ENCODE assay signal across 8 cellular contexts in the genomic region with DNA sequence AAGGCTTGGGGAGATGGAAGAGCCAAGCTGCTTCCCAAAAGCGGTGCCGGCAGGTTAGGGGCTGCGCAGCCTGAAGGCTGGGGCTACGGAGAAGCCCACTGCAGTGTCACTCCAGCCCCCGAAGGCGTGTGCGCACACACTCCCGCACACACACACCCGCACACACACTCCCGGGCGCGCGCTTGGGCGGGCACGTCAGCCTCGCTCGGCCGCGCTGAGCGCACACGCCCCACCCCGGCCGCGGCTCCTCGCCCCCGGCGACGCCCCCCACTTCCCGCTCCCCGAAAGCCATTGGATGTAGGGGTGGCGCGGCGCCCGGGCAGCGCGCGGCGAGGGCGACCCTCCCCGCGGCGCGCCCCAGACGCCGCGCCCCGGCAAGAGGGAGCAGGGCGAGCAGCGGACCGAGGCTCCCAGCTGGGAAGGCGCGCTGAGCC. TPM values are rescaled to one million over a fixed set of nuclear protein-coding genes. Genes with fewer than 3 reads are reported as not detected.
DNase-seq lines count a peak whose midpoint lies in the region; ATAC-seq, FAIRE-seq and TF ChIP-seq lines count a peak whose summit lies in the region.

A gene with protein sequence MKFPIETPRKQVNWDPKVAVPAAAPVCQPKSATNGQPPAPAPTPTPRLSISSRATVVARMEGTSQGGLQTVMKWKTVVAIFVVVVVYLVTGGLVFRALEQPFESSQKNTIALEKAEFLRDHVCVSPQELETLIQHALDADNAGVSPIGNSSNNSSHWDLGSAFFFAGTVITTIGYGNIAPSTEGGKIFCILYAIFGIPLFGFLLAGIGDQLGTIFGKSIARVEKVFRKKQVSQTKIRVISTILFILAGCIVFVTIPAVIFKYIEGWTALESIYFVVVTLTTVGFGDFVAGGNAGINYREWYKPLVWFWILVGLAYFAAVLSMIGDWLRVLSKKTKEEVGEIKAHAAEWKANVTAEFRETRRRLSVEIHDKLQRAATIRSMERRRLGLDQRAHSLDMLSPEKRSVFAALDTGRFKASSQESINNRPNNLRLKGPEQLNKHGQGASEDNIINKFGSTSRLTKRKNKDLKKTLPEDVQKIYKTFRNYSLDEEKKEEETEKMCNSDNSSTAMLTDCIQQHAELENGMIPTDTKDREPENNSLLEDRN (minus strand): TSS at position 184 of the 434 bp plus-strand sequence. CDS start 471 bp downstream, outside the sequence.

- 0 out of 2 replicates have a peak, but pooled peaks cover under 1% of the 10 kb centered on the region for H3K9me3 ChIP-seq in iPS-20b (ENCODE audit: insufficient read depth, low read depth, low read length)
- no peaks in the 10 kb centered on the region for H3K9me3 ChIP-seq in mucosa of descending colon

- H3K36me3 ChIP-seq in iPS-20b (ENCODE audit: insufficient read depth, low read depth, low read length) = no peaks in the 10 kb centered on the region
- no peaks in the 10 kb centered on the region for H3K36me3 ChIP-seq in mucosa of descending colon (ENCODE audit: low read depth)

- H3K36me3 Mint-ChIP-seq in activated CD4-positive, alpha-beta T cell treated with anti-CD3 and anti-CD28 coated beads, Interleukin-2, amount 10 ng/mL, durations not matched to agents 24 days and 14 days (ENCODE audit: low read depth) = no peaks in the 10 kb centered on the region
- no peaks in the 10 kb centered on the region for H3K36me3 Mint-ChIP-seq in activated T-helper 17 cell treated with anti-CD3 and anti-CD28 coated beads, Interleukin-2, amount 50 U/mL, for 72 hours (ENCODE audit: low read depth)

- no peak within 1 kb of the TSS for H3K27ac Mint-ChIP-seq in activated CD4-positive, alpha-beta T cell treated with anti-CD3 and anti-CD28 coated beads, Interleukin-2, amount 10 ng/mL, durations not matched to agents 24 days and 14 days
- no peak within 1 kb of the TSS for H3K27ac Mint-ChIP-seq in activated T-helper 17 cell treated with anti-CD3 and anti-CD28 coated beads, Interleukin-2, amount 50 U/mL, for 72 hours

- FAIRE-seq in urothelium cell line (lab: Jason Lieb, UNC) = peak; percentile 42

- peaks cover 46% of the 10 kb centered on the region for H3K27me3 Mint-ChIP-seq in activated CD4-positive, alpha-beta T cell treated with anti-CD3 and anti-CD28 coated beads, Interleukin-2, amount 10 ng/mL, durations not matched to agents 24 days and 14 days
- H3K27me3 Mint-ChIP-seq in activated T-helper 17 cell treated with anti-CD3 and anti-CD28 coated beads, Interleukin-2, amount 50 U/mL, for 72 hours = peaks cover 36% of the 10 kb centered on the region

- peak within 1 kb of the TSS; percentile 63 for H3K4me3 Mint-ChIP-seq in activated CD4-positive, alpha-beta T cell treated with anti-CD3 and anti-CD28 coated beads, Interleukin-2, amount 10 ng/mL, durations not matched to agents 24 days and 14 days
- no peak within 1 kb of the TSS for H3K4me3 Mint-ChIP-seq in activated T-helper 17 cell treated with anti-CD3 and anti-CD28 coated beads, Interleukin-2, amount 50 U/mL, for 72 hours

- TF ChIP-seq CTCF in WI38 (IDR thresholded peaks at IDR 0.05; ENCODE audit: low read depth, low read length) (no peak), mucosa of descending colon (IDR thresholded peaks at IDR 0.05) (no peak)

- no peak within 1 kb of the TSS for H3K27ac ChIP-seq in iPS-20b (ENCODE audit: low read length)

- peaks cover 2% of the 10 kb centered on the region for H3K4me1 Mint-ChIP-seq in activated CD4-positive, alpha-beta T cell treated with anti-CD3 and anti-CD28 coated beads, Interleukin-2, amount 10 ng/mL, durations not matched to agents 24 days and 14 days
- no peaks in the 10 kb centered on the region for H3K4me1 Mint-ChIP-seq in activated T-helper 17 cell treated with anti-CD3 and anti-CD28 coated beads, Interleukin-2, amount 50 U/mL, for 72 hours

- peak within 1 kb of the TSS; percentile 29 for H3K4me3 ChIP-seq in WI38 (ENCODE audit: low read depth, low read length)
- peak within 1 kb of the TSS; percentile 75 for H3K4me3 ChIP-seq in iPS-20b (ENCODE audit: low read length)
- H3K4me3 ChIP-seq in mucosa of descending colon = no peak within 1 kb of the TSS

- intact Hi-C loops in activated CD4-positive, alpha-beta T cell treated with anti-CD3 and anti-CD28 coated beads, Interleukin-2, amount 10 ng/mL, durations not matched to agents 24 days and 14 days (cut with micrococcal nuclease) = no loop called here
- intact Hi-C loops in mucosa of descending colon (cut with DNase I, micrococcal nuclease) = no loop called here

- peaks cover 99% of the 10 kb centered on the region for H3K27me3 ChIP-seq in iPS-20b (ENCODE audit: insufficient read depth, low read length)

- H3K9ac ChIP-seq in iPS-20b (ENCODE audit: low read depth, low read length) = peak within 1 kb of the TSS; percentile 55; the same call in 1 of the 2 replicates

- H3K4me1 ChIP-seq in iPS-20b (ENCODE audit: insufficient read depth, low read length) (0 out of 2 replicates have a peak, but pooled peaks cover 5% of the 10 kb centered on the region), mucosa of descending colon (ENCODE audit: low read depth) (peaks cover 6% of the 10 kb centered on the region)

- ATAC-seq in HG02678 (IDR thresholded peaks at IDR 0.05; ENCODE audit: unreplicated experiment) = peak; percentile 21
- ATAC-seq in mucosa of descending colon = no peak
- no peak for ATAC-seq in activated T-helper 17 cell treated with anti-CD3 and anti-CD28 coated beads, Interleukin-2, amount 50 U/mL, for 72 hours (replicated peaks)

- no peaks in the 10 kb centered on the region for H3K9me3 Mint-ChIP-seq in activated CD4-positive, alpha-beta T cell treated with anti-CD3 and anti-CD28 coated beads, Interleukin-2, amount 10 ng/mL, durations not matched to agents 24 days and 14 days
- no peaks in the 10 kb centered on the region for H3K9me3 Mint-ChIP-seq in activated T-helper 17 cell treated with anti-CD3 and anti-CD28 coated beads, Interleukin-2, amount 50 U/mL, for 72 hours

- no peak for DNase-seq in activated CD4-positive, alpha-beta T cell treated with anti-CD3 and anti-CD28 coated beads, Interleukin-2, amount 10 ng/mL, durations not matched to agents 24 days and 14 days
- DNase-seq in activated CD4-positive, alpha-beta T cell treated with anti-CD3 and anti-CD28 coated beads for 48 hours = no peak
- no peak for DNase-seq in urothelium cell line (ENCODE audit: low spot score)
- DNase-seq in mucosa of descending colon = no peak

RNA-seq across cellular contexts. Expression of the gene that starts here (rescaled TPM):
- total RNA-seq in activated CD4-positive, alpha-beta T cell treated with anti-CD3 and anti-CD28 coated beads, Interleukin-2, amount 10 ng/mL, durations not matched to agents 24 days and 14 days = not detected in 2 replicates
- 1 to 10 TPM; 1.7 to 2.1 (median 2.0) TPM for total RNA-seq in mucosa of descending colon
- total RNA-seq in activated T-helper 17 cell treated with anti-CD3 and anti-CD28 coated beads, Interleukin-2, amount 50 U/mL, for 72 hours = not detected
